In the genomic region with DNA sequence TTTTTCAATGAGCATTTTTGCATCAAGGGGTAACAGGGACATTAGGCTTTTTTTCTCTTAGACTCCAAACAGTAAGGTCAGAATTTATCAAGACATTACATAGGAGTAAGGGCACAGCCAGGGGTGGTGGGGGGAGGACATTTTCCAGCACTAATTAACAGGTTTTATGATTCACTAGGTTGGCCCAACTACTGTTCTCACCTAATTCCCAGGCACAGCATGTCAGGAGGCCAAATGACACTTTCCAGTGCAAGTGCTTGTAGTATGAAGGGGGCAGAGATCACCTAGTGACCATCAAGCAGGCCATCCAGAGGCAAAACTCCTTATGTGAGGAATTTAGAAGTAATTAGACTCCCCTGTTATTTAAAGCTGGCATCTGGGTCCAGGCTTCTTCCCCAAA, we compare ENCODE assay signal across 25 cellular contexts.
"Had no signal": no experiment of that assay in that cellular context is flagged by ENCODE, and none has a peak within 500 bp of the region (broad histone marks: within the 10 kb centered on the region; RNA-seq: fewer than 3 reads in every experiment).

No MANE protein-coding gene starts in this region.

- H3K27me3 ChIP-seq: MG63 had no signal

- ATAC-seq: activated CD8-positive, alpha-beta memory T cell treated with anti-CD3 and anti-CD28 coated beads, Interleukin-2, amount 10 ng/mL, durations not matched to agents 7 days and 5 days; activated naive CD4-positive, alpha-beta T cell treated with anti-CD3 and anti-CD28 coated beads, Interleukin-2, amount 50 U/mL, for 72 hours; activated naive CD8-positive, alpha-beta T cell treated with anti-CD3 and anti-CD28 coated beads, Interleukin-2, amount 50 U/mL, for 24 hours had no signal

- H3K9me3 Mint-ChIP-seq: activated B cell treated with CpG ODN at 0.5 μM for 24 hours; activated CD4-positive, alpha-beta T cell treated with anti-CD3 and anti-CD28 coated beads, Interleukin-2, amount 10 ng/mL, durations not matched to agents 24 days and 14 days; activated naive CD4-positive, alpha-beta T cell treated with anti-CD3 and anti-CD28 coated beads, Interleukin-2, amount 50 U/mL, for 72 hours; activated naive CD8-positive, alpha-beta T cell treated with anti-CD3 and anti-CD28 coated beads, Interleukin-2, amount 50 U/mL, for 24 hours; activated T-cell treated with anti-CD3 and anti-CD28 coated beads, Interleukin-2, amount 50 U/mL, for 24 hours; activated T-helper 1 cell treated with anti-CD3 and anti-CD28 coated beads, Interleukin-12 subunit alpha, Interleukin-12 subunit beta, Interleukin-2, Interleukin-4 antibody, amounts not matched to agents 30 ng/mL and 10 ng/mL and 1 ng/mL, durations not matched to agents 14 hours and 24 hours and 36 hours; brain had no signal

- H3K27ac Mint-ChIP-seq: activated B cell treated with CpG ODN at 0.5 μM for 24 hours; activated CD4-positive, alpha-beta T cell treated with anti-CD3 and anti-CD28 coated beads, Interleukin-2, amount 10 ng/mL, durations not matched to agents 24 days and 14 days; activated CD8-positive, alpha-beta memory T cell treated with anti-CD3 and anti-CD28 coated beads, Interleukin-2, amount 10 ng/mL, durations not matched to agents 7 days and 5 days; activated naive CD4-positive, alpha-beta T cell treated with anti-CD3 and anti-CD28 coated beads, Interleukin-2, amount 50 U/mL, for 72 hours; activated T-cell treated with anti-CD3 and anti-CD28 coated beads, Interleukin-2, amount 50 U/mL, for 24 hours; activated T-helper 1 cell treated with anti-CD3 and anti-CD28 coated beads, Interleukin-12 subunit alpha, Interleukin-12 subunit beta, Interleukin-2, Interleukin-4 antibody, amounts not matched to agents 30 ng/mL and 10 ng/mL and 1 ng/mL, durations not matched to agents 14 hours and 24 hours and 36 hours; brain had no signal

- DNase-seq: activated B cell treated with CpG ODN at 0.5 μM for 24 hours; activated CD4-positive, alpha-beta T cell treated with anti-CD3 and anti-CD28 coated beads for 1 hour; activated CD4-positive, alpha-beta T cell treated with anti-CD3 and anti-CD28 coated beads, Interleukin-2, amount 10 ng/mL, durations not matched to agents 24 days and 14 days; activated CD4-positive, alpha-beta T cell treated with anti-CD3 and anti-CD28 coated beads, Interleukin-2, amount 50 U/mL, for 48 hours; activated CD8-positive, alpha-beta memory T cell treated with anti-CD3 and anti-CD28 coated beads, Interleukin-2, amount 10 ng/mL, durations not matched to agents 7 days and 5 days; activated effector memory CD4-positive, alpha-beta T cell treated with Interleukin-2 at 50 U/mL for 16 hours; activated naive CD4-positive, alpha-beta T cell; activated naive CD8-positive, alpha-beta T cell treated with anti-CD3 and anti-CD28 coated beads, Interleukin-2, amount 50 U/mL, for 24 hours; activated T-cell treated with anti-CD3 and anti-CD28 coated beads, Interleukin-2, amount 50 U/mL, for 24 hours; amniotic stem cell; MG63; MV-4-11; NCI-H1092 treated with DMSO at 0.1 percent for 48 hours; NCI-H1417 treated with DMSO at 0.1 percent for 48 hours; NCI-H1694 treated with DMSO at 0.1 percent for 48 hours; NCI-H2029 treated with DMSO at 0.1 percent for 48 hours; NCI-H510A treated with DMSO at 0.1 percent for 48 hours; NCI-H748 treated with DMSO at 0.1 percent for 48 hours; SIG-M5; T-helper 2 cell; T1000 had no signal

- H3K27ac ChIP-seq: KMS-11 had no signal

- H3K36me3 Mint-ChIP-seq: brain had no signal

- H3K36me3 ChIP-seq: MG63 had no signal

- H3K4me3 Mint-ChIP-seq: activated B cell treated with CpG ODN at 0.5 μM for 24 hours; activated CD4-positive, alpha-beta T cell treated with anti-CD3 and anti-CD28 coated beads, Interleukin-2, amount 10 ng/mL, durations not matched to agents 24 days and 14 days; activated CD8-positive, alpha-beta memory T cell treated with anti-CD3 and anti-CD28 coated beads, Interleukin-2, amount 10 ng/mL, durations not matched to agents 7 days and 5 days; activated naive CD8-positive, alpha-beta T cell treated with anti-CD3 and anti-CD28 coated beads, Interleukin-2, amount 50 U/mL, for 24 hours; activated T-cell treated with anti-CD3 and anti-CD28 coated beads, Interleukin-2, amount 50 U/mL, for 24 hours; activated T-helper 1 cell treated with anti-CD3 and anti-CD28 coated beads, Interleukin-12 subunit alpha, Interleukin-12 subunit beta, Interleukin-2, Interleukin-4 antibody, amounts not matched to agents 30 ng/mL and 10 ng/mL and 1 ng/mL, durations not matched to agents 14 hours and 24 hours and 36 hours had no signal

- H3K9ac ChIP-seq: KMS-11 had no signal

- H3K4me3 ChIP-seq: MG63 had no signal

- H3K9me3 ChIP-seq: MG63 had no signal

- H3K27me3 Mint-ChIP-seq: activated B cell treated with CpG ODN at 0.5 μM for 24 hours; activated CD4-positive, alpha-beta T cell treated with anti-CD3 and anti-CD28 coated beads, Interleukin-2, amount 10 ng/mL, durations not matched to agents 24 days and 14 days; activated CD8-positive, alpha-beta memory T cell treated with anti-CD3 and anti-CD28 coated beads, Interleukin-2, amount 10 ng/mL, durations not matched to agents 7 days and 5 days; activated naive CD8-positive, alpha-beta T cell treated with anti-CD3 and anti-CD28 coated beads, Interleukin-2, amount 50 U/mL, for 24 hours; activated T-cell treated with anti-CD3 and anti-CD28 coated beads, Interleukin-2, amount 50 U/mL, for 24 hours; brain had no signal

- H3K4me2 ChIP-seq: KMS-11 had no signal
